19 cellular contexts compared by ENCODE assay signal in genomic region chr2:219501849-219502248, GRCh38. TPM values are rescaled to one million over a fixed set of nuclear protein-coding genes. Genes with fewer than 3 reads are reported as not detected.
A peak's percentile ranks its signal among the peaks of the same experiment; 100 is the strongest.
DNase-seq lines count a peak whose midpoint lies in the region; ATAC-seq, FAIRE-seq and TF ChIP-seq lines count a peak whose summit lies in the region.
"Had no signal": no experiment of that assay in that cellular context is flagged by ENCODE, and none has a peak within 500 bp of the region (broad histone marks: within the 10 kb centered on the region; RNA-seq: fewer than 3 reads in every experiment).

No MANE protein-coding gene starts in this region.

- H3K27me3 ChIP-seq in CD8-positive, alpha-beta memory T cell (ENCODE audit: insufficient read depth, low read length, poor library complexity, severe bottlenecking), result peaks cover 9% of the 10 kb centered on the region
- H3K27me3 ChIP-seq in GM23338 (ENCODE audit: insufficient read depth), result peaks cover 11% of the 10 kb centered on the region
- H3K27me3 ChIP-seq in H1 (replicated peaks in 1 of 4; ENCODE audit: control insufficient read depth in 3 of 4, extremely low read depth in 1 of 4, insufficient read depth in 3 of 4, low read length in 3 of 4), result peaks cover 7 to 13% (median 11%) of the 10 kb centered on the region in 4 experiments; a peak in 6 of 7 replicates
- H3K27me3 ChIP-seq: BE2C had no signal

- H3K18ac ChIP-seq in H1 (ENCODE audit: extremely low read depth, low read length), result no peak overlapping the region; the same call in 1 of the 2 replicates

- H3K36me3 Mint-ChIP-seq in CD8-positive, alpha-beta memory T cell, result peaks cover 9 to 47% (median 19%) of the 10 kb centered on the region in 3 donors
- peaks cover 10% of the 10 kb centered on the region for H3K36me3 Mint-ChIP-seq in GM23338 (ENCODE audit: low read depth)
- peaks cover 12% of the 10 kb centered on the region for H3K36me3 Mint-ChIP-seq in type B pancreatic cell

- peak overlapping the region; percentile 60; the same call in 1 of the 2 replicates for H2BK12ac ChIP-seq in H1 (ENCODE audit: low read depth, low read length)

- POLR2A ChIA-PET in CD8-positive, alpha-beta memory T cell (lab: Charles Lee), result no interaction called here
- POLR2A ChIA-PET in H1 (lab: Charles Lee; ENCODE audit: partially characterized antibody), result interaction anchor here (0.9 to 1.3 kb wide), 2 partner anchors 22 to 42 kb away, joined by 3 read pairs; partner anchors contain the start of genes CHPF and TMEM198

- no peak for DNase-seq in CD8-positive, alpha-beta memory T cell
- no peak for DNase-seq in GM23338 (ENCODE audit: low spot score)
- DNase-seq in H1 (ENCODE audit: low read depth in 1 of 2, low spot score in 2 of 2), result no peak
- DNase-seq in type B pancreatic cell (ENCODE audit: extremely low spot score, unreplicated experiment), result no peak
- DNase-seq in COLO668 (lab: John Stamatoyannopoulos, UW; ENCODE audit: unreplicated experiment), result no peak
- no peak for DNase-seq in dedifferentiated amniotic fluid mesenchymal stem cell (ENCODE audit: extremely low spot score)
- DNase-seq: ACHN; BE2C; C1 segment of cervical spinal cord; CD4-positive, CD25-positive, alpha-beta regulatory T cell; DMS153; DMS79; GDM1; GM23248; H9 had no signal

- H3K9me2 ChIP-seq in GM23338 (ENCODE audit: insufficient read depth), result no peaks in the 10 kb centered on the region

- no peaks in the 10 kb centered on the region for H3K9me3 ChIP-seq in CD8-positive, alpha-beta memory T cell (ENCODE audit: low read length)
- no peaks in the 10 kb centered on the region for H3K9me3 ChIP-seq in H1 (ENCODE audit: insufficient read depth in 2 of 2, low read depth in 1 of 2, low read length in 1 of 2)
- H3K9me3 ChIP-seq: BE2C had no signal

- peak overlapping the region; percentile 67 for H2BK5ac ChIP-seq in H1 (ENCODE audit: low read depth, low read length)

- TF ChIP-seq EP300 in H1 (IDR thresholded peaks at IDR 0.05; ENCODE audit: borderline replicate concordance in 1 of 2, low read depth in 2 of 2, low read length in 2 of 2), result no peak

- no peak overlapping the region for H2BK120ac ChIP-seq in H1 (replicated peaks; ENCODE audit: low read depth, low read length)

- peak overlapping the region; percentile 57 for H3K27ac ChIP-seq in CD8-positive, alpha-beta memory T cell (ENCODE audit: low read depth, low read length)
- H3K27ac ChIP-seq in GM23338 (ENCODE audit: low read depth), result no peak overlapping the region
- H3K27ac ChIP-seq in H1 (ENCODE audit: low read depth, low read length), result no peak overlapping the region
- H3K27ac ChIP-seq: GM23248 had no signal

- no peak overlapping the region for H3K56ac ChIP-seq in H1 (replicated peaks; ENCODE audit: insufficient read length, low read depth, low read length)

- peak overlapping the region in 1 of 7 donors; percentile 66 for H3K4me3 Mint-ChIP-seq in CD8-positive, alpha-beta memory T cell
- H3K4me3 Mint-ChIP-seq in GM23338 (no peak overlapping the region; the same call in 2 of the 3 replicates), type B pancreatic cell (peak overlapping the region; percentile 22)

- TF ChIP-seq POLR2A in H1 (IDR thresholded peaks at IDR 0.05; ENCODE audit: control extremely low read depth in 1 of 2, low read depth in 2 of 2, low read length in 2 of 2), result no peak

- peaks cover 14% of the 10 kb centered on the region for H3K36me3 ChIP-seq in CD8-positive, alpha-beta memory T cell (ENCODE audit: insufficient read depth, low read length)
- H3K36me3 ChIP-seq in GM23338 (ENCODE audit: insufficient read depth) (no peaks in the 10 kb centered on the region), H1 (ENCODE audit: control insufficient read depth in 2 of 4, insufficient read depth in 4 of 4, low read length in 3 of 4) (peaks cover 0 to 7% (median 0%) of the 10 kb centered on the region in 4 experiments; a peak in 2 of 8 replicates)

- H4K8ac ChIP-seq in H1 (ENCODE audit: extremely low read depth, insufficient read depth, low read length), result no peak overlapping the region

- peaks cover 9 to 13% of the 10 kb centered on the region in 2 donors for H3K27me3 Mint-ChIP-seq in CD8-positive, alpha-beta memory T cell
- H3K27me3 Mint-ChIP-seq in GM23338 (ENCODE audit: insufficient read depth, low read depth, poor library complexity), result peaks cover 23% of the 10 kb centered on the region
- H3K27me3 Mint-ChIP-seq in type B pancreatic cell, result peaks cover 18% of the 10 kb centered on the region

- no peak for ATAC-seq in GM23338

- no peak for FAIRE-seq in H1 (lab: Jason Lieb, UNC)
- FAIRE-seq: A204.1, GM12892, GM18507 had no signal

- 0 out of 2 replicates have a peak overlapping the region, but pooled peaks have one; percentile 61 for H2BK15ac ChIP-seq in H1 (ENCODE audit: low read length)

- peaks cover 28 to 34% (median 29%) of the 10 kb centered on the region in 3 donors for H3K4me1 Mint-ChIP-seq in CD8-positive, alpha-beta memory T cell
- H3K4me1 Mint-ChIP-seq in GM23338, result peaks cover 62% of the 10 kb centered on the region
- peaks cover 36% of the 10 kb centered on the region for H3K4me1 Mint-ChIP-seq in type B pancreatic cell (ENCODE audit: unreplicated experiment)

- H3K4me3 ChIP-seq in CD8-positive, alpha-beta memory T cell (ENCODE audit: low read length), result no peak overlapping the region
- no peak overlapping the region for H3K4me3 ChIP-seq in GM23338
- H3K4me3 ChIP-seq in H1 (ENCODE audit: extremely low read depth in 1 of 4, insufficient read depth in 2 of 4, low read depth in 3 of 4, low read length in 4 of 4), result no peak overlapping the region
- H3K4me3 ChIP-seq: GM23248 had no signal

- CTCF ChIA-PET in CD8-positive, alpha-beta memory T cell (lab: Charles Lee), result interaction anchor here (3.0 kb wide), 1 partner anchor 8 kb away, joined by 10 read pairs; no protein-coding TSS in a partner anchor
- CTCF ChIA-PET in H1 (lab: Charles Lee; ENCODE audit: partially characterized antibody), result interaction anchor here (1.0 to 113.1 kb wide), 4 partner anchors 12 to 99 kb away, joined by 3 to 7248 read pairs (median 3626); partner anchors contain the start of genes ASIC4, CHPF, DES and GMPPA

- H2AK5ac ChIP-seq in H1 (ENCODE audit: low read depth, low read length), result peak overlapping the region; percentile 76; the same call in 1 of the 2 replicates

- peaks cover 24% of the 10 kb centered on the region for H3K4me1 ChIP-seq in CD8-positive, alpha-beta memory T cell (ENCODE audit: insufficient read depth, low read length)
- H3K4me1 ChIP-seq in GM23338 (ENCODE audit: insufficient read depth) (peaks cover 45% of the 10 kb centered on the region), H1 (replicated peaks in 1 of 4; ENCODE audit: control insufficient read depth in 3 of 4, insufficient read depth in 4 of 4, low read length in 3 of 4) (peaks cover 9 to 38% (median 23%) of the 10 kb centered on the region in 4 experiments)

- H3K23ac ChIP-seq in H1 (ENCODE audit: insufficient read length), result no peak overlapping the region

- no peaks in the 10 kb centered on the region for H3K9me3 Mint-ChIP-seq in CD8-positive, alpha-beta memory T cell
- H3K9me3 Mint-ChIP-seq in GM23338, result no peaks in the 10 kb centered on the region
- H3K9me3 Mint-ChIP-seq in type B pancreatic cell, result no peaks in the 10 kb centered on the region
- H3K9me3 Mint-ChIP-seq: H9 had no signal

- H3K14ac ChIP-seq in H1 (ENCODE audit: insufficient read length), result no peak overlapping the region

- H4K5ac ChIP-seq in H1 (ENCODE audit: insufficient read length, low read depth, low read length), result no peak overlapping the region

- H3K79me1 ChIP-seq in H1 (ENCODE audit: low read depth, low read length), result no peaks in the 10 kb centered on the region; the same call in 1 of the 2 replicates

- TF ChIP-seq CTCF in GM23338 (conservative IDR thresholded peaks at IDR 0.05; ENCODE audit: low read depth in 2 of 2) (no peak), H1 (IDR thresholded peaks at IDR 0.05; ENCODE audit: control extremely low read depth in 1 of 3, insufficient read depth in 1 of 3, low read depth in 1 of 3, low read length in 3 of 3) (no peak), type B pancreatic cell (conservative IDR thresholded peaks at IDR 0.05) (no peak)

- peak overlapping the region; percentile 27 for H4K91ac ChIP-seq in H1 (replicated peaks; ENCODE audit: insufficient read length, low read length)

- no peak overlapping the region for H2BK20ac ChIP-seq in H1 (ENCODE audit: low read length)

- H3K27ac Mint-ChIP-seq in CD8-positive, alpha-beta memory T cell, result peak overlapping the region in 2 of 8 donors; percentile 61 to 88
- H3K27ac Mint-ChIP-seq in GM23338, result peak overlapping the region; percentile 27; the same call in 1 of the 2 replicates
- H3K27ac Mint-ChIP-seq in type B pancreatic cell, result peak overlapping the region; percentile 16
- H3K27ac Mint-ChIP-seq: H9 had no signal

- peaks cover 21% of the 10 kb centered on the region for H3F3A ChIP-seq in GM23338 (replicated peaks; ENCODE audit: low read depth)

- no peak for TF ChIP-seq RAD21 in H1 (IDR thresholded peaks at IDR 0.05 in 1 of 2, conservative IDR thresholded peaks at IDR 0.05 in 1 of 2; ENCODE audit: low read depth in 2 of 2, low read length in 2 of 2)

- H2AFZ ChIP-seq in GM23338 (no peak overlapping the region), H1 (ENCODE audit: low read length) (no peak overlapping the region)
- H2AFZ ChIP-seq: GM23248 had no signal

- H3K79me2 ChIP-seq in GM23338 (replicated peaks; ENCODE audit: insufficient read depth), result no peaks in the 10 kb centered on the region
- H3K79me2 ChIP-seq in H1 (ENCODE audit: control insufficient read depth in 1 of 2, insufficient read depth in 2 of 2, low read length in 2 of 2), result no peaks in the 10 kb centered on the region

- no peak overlapping the region for H3K4ac ChIP-seq in H1 (replicated peaks; ENCODE audit: insufficient read length, low read depth, low read length)

- H4K20me1 ChIP-seq in GM23338 (replicated peaks; ENCODE audit: insufficient read depth), result no peaks in the 10 kb centered on the region
- no peaks in the 10 kb centered on the region for H4K20me1 ChIP-seq in H1 (replicated peaks in 1 of 2; ENCODE audit: control insufficient read depth in 1 of 2, insufficient read depth in 2 of 2, low read length in 2 of 2)

- no peak overlapping the region for H3K9ac ChIP-seq in H1 (replicated peaks in 1 of 4; ENCODE audit: extremely low read depth in 1 of 4, low read depth in 3 of 4, low read length in 3 of 4)
- H3K9ac ChIP-seq: GM23248 had no signal

- H3K23me2 ChIP-seq in H1 (ENCODE audit: low read depth, low read length), result peaks cover 20% of the 10 kb centered on the region

- no peak overlapping the region; the same call in 1 of the 2 replicates for H3K4me2 ChIP-seq in GM23338
- no peak overlapping the region for H3K4me2 ChIP-seq in H1 (ENCODE audit: insufficient read depth in 1 of 2, low read depth in 2 of 2, low read length in 2 of 2)

- 93% methylated on average over 14 of the region's 14 CpGs; no CpG with 5 or more reads in 1 of the 2 experiments for WGBS in H1 (ENCODE audit: extremely low coverage in 1 of 2, insufficient coverage in 1 of 2, insufficient read length in 1 of 2, insufficient replicate concordance in 2 of 2, low coverage in 1 of 2, low lambda C conversion rate in 2 of 2, missing lambda C conversion rate in 1 of 2), 2 experiments

RNA-seq across cellular contexts. Expression of gene GMPPA, which starts 3.2 kb away (rescaled TPM):
- total RNA-seq in CD8-positive, alpha-beta memory T cell, result 10 to 100 TPM; 36.9 to 37.1 TPM
- polyA plus RNA-seq in CD8-positive, alpha-beta memory T cell, result 32.5 TPM
- 33.8 and 37.3 TPM in 2 replicates for total RNA-seq in GM23338 (2014; rRNA removed; shearing (Covaris generic))
- polyA plus RNA-seq in GM23338 (2016; fragmentation: Nextera tagmentation; extraction: Ambion mirVana) (25.2 and 27.0 TPM in 2 replicates), H1 (2011; rRNA removed) (98.8 and 101 TPM in 2 replicates)
- total RNA-seq in H1 (2021; fragmentation: NEBNext Ultra II Directional; extraction: Animal tissue kit (Norgen Biotek cat#: 25700)), result 34.3 and 35.3 TPM in 2 replicates
- 59.0 TPM for polyA plus RNA-seq in H1 (2011; cell fraction: cytosol; rRNA removed)
- 133 TPM for polyA plus RNA-seq in H1 (2011; cell fraction: nucleus; rRNA removed)
- 32.8 to 43.7 TPM (median 41.5 TPM) in 4 replicates for polyA plus RNA-seq in H1 (2012, experiment 1 of 2)
- polyA plus RNA-seq in H1 (2012, experiment 2 of 2), result 53.9 TPM
- 32.4 TPM for polyA plus RNA-seq in H1 (2013, experiment 1 of 2)
- polyA plus RNA-seq in H1 (2013, experiment 2 of 2), result 31.6 TPM
- 67.3 and 79.3 TPM in 2 replicates for polyA minus RNA-seq in H1 (2011; rRNA and poly(A)+ RNA removed)
- polyA minus RNA-seq in H1 (2011; cell fraction: cytosol; rRNA and poly(A)+ RNA removed), result 24.6 TPM
- polyA minus RNA-seq in H1 (2011; cell fraction: nucleus; rRNA and poly(A)+ RNA removed), result 26.1 TPM
- 34.4 and 48.8 TPM in 2 replicates for total RNA-seq in type B pancreatic cell (ENCODE audit: low replicate concordance)

RNA-seq across cellular contexts. Expression of gene ASIC4, which starts 12.4 kb away (rescaled TPM):
- total RNA-seq in CD8-positive, alpha-beta memory T cell, result not detected
- polyA plus RNA-seq in CD8-positive, alpha-beta memory T cell, result not detected
- 3.6 TPM in 1 of 2 replicates, not detected in the other for total RNA-seq in GM23338 (2014; rRNA removed; shearing (Covaris generic))
- polyA plus RNA-seq in GM23338 (2016; fragmentation: Nextera tagmentation; extraction: Ambion mirVana) (0.13 and 0.40 TPM in 2 replicates), H1 (2011; rRNA removed) (0.12 and 0.30 TPM in 2 replicates)
- total RNA-seq in H1 (2021; fragmentation: NEBNext Ultra II Directional; extraction: Animal tissue kit (Norgen Biotek cat#: 25700)), result 0.19 and 0.22 TPM in 2 replicates
- 0.18 TPM for polyA plus RNA-seq in H1 (2011; cell fraction: cytosol; rRNA removed)
- polyA plus RNA-seq in H1 (2011; cell fraction: nucleus; rRNA removed), result 0.96 TPM
- polyA plus RNA-seq in H1 (2012, experiment 1 of 2), result 0.11 to 0.42 TPM (median 0.36 TPM) in 3 of 4 replicates, not detected in the other
- polyA plus RNA-seq in H1 (2012, experiment 2 of 2), result 0.05 TPM
- polyA plus RNA-seq in H1 (2013, experiment 1 of 2), result 0.06 TPM
- polyA plus RNA-seq in H1 (2013, experiment 2 of 2), result 0.13 TPM
- polyA minus RNA-seq in H1 (2011; rRNA and poly(A)+ RNA removed), result 0.12 and 0.22 TPM in 2 replicates
- not detected for polyA minus RNA-seq in H1 (2011; cell fraction: cytosol; rRNA and poly(A)+ RNA removed)
- polyA minus RNA-seq in H1 (2011; cell fraction: nucleus; rRNA and poly(A)+ RNA removed), result 0.50 TPM
- 0.79 and 0.99 TPM in 2 replicates for total RNA-seq in type B pancreatic cell (ENCODE audit: low replicate concordance)
- total RNA-seq: Daoy had no signal
- polyA plus RNA-seq: CD4-positive, CD25-positive, alpha-beta regulatory T cell; GM23248 had no signal

RNA-seq across cellular contexts. Expression of gene CHPF, which starts 41.8 kb away (rescaled TPM):
- 10 to 100 TPM; 32.9 to 36.5 TPM for total RNA-seq in CD8-positive, alpha-beta memory T cell
- polyA plus RNA-seq in CD8-positive, alpha-beta memory T cell, result 8.7 TPM
- 232 and 252 TPM in 2 replicates for total RNA-seq in GM23338 (2014; rRNA removed; shearing (Covaris generic))
- 34.4 and 36.5 TPM in 2 replicates for polyA plus RNA-seq in GM23338 (2016; fragmentation: Nextera tagmentation; extraction: Ambion mirVana)
- 62.9 and 68.1 TPM in 2 replicates for total RNA-seq in H1 (2021; fragmentation: NEBNext Ultra II Directional; extraction: Animal tissue kit (Norgen Biotek cat#: 25700))
- 67.3 and 103 TPM in 2 replicates for polyA plus RNA-seq in H1 (2011; rRNA removed)
- 61.7 TPM for polyA plus RNA-seq in H1 (2011; cell fraction: cytosol; rRNA removed)
- polyA plus RNA-seq in H1 (2011; cell fraction: nucleus; rRNA removed), result 76.8 TPM
- 33.7 to 59.5 TPM (median 55.7 TPM) in 4 replicates for polyA plus RNA-seq in H1 (2012, experiment 1 of 2)
- polyA plus RNA-seq in H1 (2012, experiment 2 of 2), result 62.7 TPM
- 107 TPM for polyA plus RNA-seq in H1 (2013, experiment 1 of 2)
- 107 TPM for polyA plus RNA-seq in H1 (2013, experiment 2 of 2)
- 17.3 and 20.9 TPM in 2 replicates for polyA minus RNA-seq in H1 (2011; rRNA and poly(A)+ RNA removed)
- polyA minus RNA-seq in H1 (2011; cell fraction: cytosol; rRNA and poly(A)+ RNA removed), result 62.2 TPM
- polyA minus RNA-seq in H1 (2011; cell fraction: nucleus; rRNA and poly(A)+ RNA removed), result 38.8 TPM
- total RNA-seq in type B pancreatic cell (ENCODE audit: low replicate concordance), result 47.5 and 73.7 TPM in 2 replicates

RNA-seq across cellular contexts. Expression of gene TMEM198, which starts 42.0 kb away (rescaled TPM):
- total RNA-seq in CD8-positive, alpha-beta memory T cell, result 1 to 10 TPM; 5.2 to 6.0 TPM
- not detected for polyA plus RNA-seq in CD8-positive, alpha-beta memory T cell
- 13.7 and 25.6 TPM in 2 replicates for total RNA-seq in GM23338 (2014; rRNA removed; shearing (Covaris generic))
- polyA plus RNA-seq in GM23338 (2016; fragmentation: Nextera tagmentation; extraction: Ambion mirVana), result 5.6 TPM in 2 replicates
- total RNA-seq in H1 (2021; fragmentation: NEBNext Ultra II Directional; extraction: Animal tissue kit (Norgen Biotek cat#: 25700)), result 10.2 and 11.0 TPM in 2 replicates
- polyA plus RNA-seq in H1 (2011; rRNA removed), result 10.4 and 15.4 TPM in 2 replicates
- 10.0 TPM for polyA plus RNA-seq in H1 (2011; cell fraction: cytosol; rRNA removed)
- polyA plus RNA-seq in H1 (2011; cell fraction: nucleus; rRNA removed), result 19.0 TPM
- 7.6 to 11.7 TPM (median 9.4 TPM) in 4 replicates for polyA plus RNA-seq in H1 (2012, experiment 1 of 2)
- polyA plus RNA-seq in H1 (2012, experiment 2 of 2), result 13.6 TPM
- 8.4 TPM for polyA plus RNA-seq in H1 (2013, experiment 1 of 2)
- 8.2 TPM for polyA plus RNA-seq in H1 (2013, experiment 2 of 2)
- 4.3 and 6.1 TPM in 2 replicates for polyA minus RNA-seq in H1 (2011; rRNA and poly(A)+ RNA removed)
- 7.5 TPM for polyA minus RNA-seq in H1 (2011; cell fraction: cytosol; rRNA and poly(A)+ RNA removed)
- polyA minus RNA-seq in H1 (2011; cell fraction: nucleus; rRNA and poly(A)+ RNA removed), result 5.6 TPM
- 7.8 and 9.7 TPM in 2 replicates for total RNA-seq in type B pancreatic cell (ENCODE audit: low replicate concordance)
- polyA plus RNA-seq: CD4-positive, CD25-positive, alpha-beta regulatory T cell had no signal
